Comparison of ENCODE assay signal across 16 cellular contexts in the genomic region with DNA sequence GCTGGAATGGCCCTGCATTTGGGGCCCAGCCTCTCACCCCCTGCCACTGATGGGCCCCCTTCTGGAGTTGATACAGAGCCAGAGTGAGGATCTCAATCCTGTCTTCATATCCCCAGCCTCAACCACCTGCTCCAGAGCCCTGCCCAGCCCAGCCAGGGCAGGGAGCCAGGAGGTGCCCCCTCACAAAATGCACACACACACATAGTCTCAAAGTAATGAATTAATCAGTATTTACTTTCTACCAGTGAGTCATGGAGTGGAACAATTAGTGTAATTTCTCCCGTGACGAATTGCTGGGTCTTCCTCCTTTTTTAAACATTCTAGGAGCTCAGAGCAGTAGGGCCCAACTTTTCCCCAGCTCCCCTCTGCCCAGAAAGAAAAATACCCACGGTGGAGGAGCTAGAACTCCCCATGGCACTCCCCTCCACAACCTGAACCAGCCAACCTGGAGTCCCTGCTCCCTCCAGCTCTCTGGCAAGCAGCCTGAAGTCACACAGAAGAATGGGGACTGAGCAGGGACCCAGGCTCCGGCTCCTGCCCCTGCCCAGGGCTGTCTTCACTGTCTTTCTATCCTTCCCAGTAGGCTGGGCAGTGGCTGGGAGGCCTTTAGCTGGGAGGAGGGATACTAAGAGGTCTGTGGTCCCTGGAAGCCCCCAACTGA. TPM values are rescaled to one million over a fixed set of nuclear protein-coding genes. Genes with fewer than 3 reads are reported as not detected.
DNase-seq lines count a peak whose midpoint lies in the region; ATAC-seq and TF ChIP-seq lines count a peak whose summit lies in the region.
"Had no signal": no experiment of that assay in that cellular context is flagged by ENCODE, and none has a peak within 500 bp of the region (broad histone marks: within the 10 kb centered on the region; RNA-seq: fewer than 3 reads in every experiment).

No MANE protein-coding gene starts in this region.

- no peak overlapping the region for H3K27ac ChIP-seq in psoas muscle
- H3K27ac ChIP-seq: prostate gland had no signal

- no peak for TF ChIP-seq CTCF in Calu3 (IDR thresholded peaks at IDR 0.05; ENCODE audit: unreplicated experiment)
- TF ChIP-seq CTCF in MCF 10A (IDR thresholded peaks at IDR 0.05; ENCODE audit: unreplicated experiment), result no peak
- no peak for TF ChIP-seq CTCF in GM13976 (IDR thresholded peaks at IDR 0.05; ENCODE audit: borderline replicate concordance, control extremely low read depth, extremely low read depth, insufficient read depth, missing control alignments)
- TF ChIP-seq CTCF in psoas muscle (IDR thresholded peaks at IDR 0.05), result no peak

- H3K4me3 Mint-ChIP-seq in Calu3 (ENCODE audit: low read depth, unreplicated experiment) (no peak overlapping the region), MCF 10A (ENCODE audit: unreplicated experiment) (no peak overlapping the region)
- H3K4me3 Mint-ChIP-seq: activated CD8-positive, alpha-beta T cell treated with anti-CD3 and anti-CD28 coated beads, Interleukin-2, amount 10 ng/mL, durations not matched to agents 7 days and 5 days had no signal

- intact Hi-C loops in Calu3 (cut with micrococcal nuclease; ENCODE audit: unreplicated experiment) (no loop called here), MCF 10A (cut with micrococcal nuclease) (no loop called here), psoas muscle (cut with DNase I) (no loop called here)

- H3K27ac Mint-ChIP-seq in Calu3 (ENCODE audit: unreplicated experiment) (peak overlapping the region; percentile 24), MCF 10A (ENCODE audit: low read depth, unreplicated experiment) (peak overlapping the region; percentile 87)
- H3K27ac Mint-ChIP-seq: activated CD8-positive, alpha-beta T cell treated with anti-CD3 and anti-CD28 coated beads, Interleukin-2, amount 10 ng/mL, durations not matched to agents 7 days and 5 days had no signal

- in situ Hi-C loops in GM13976 (cut with MboI; ENCODE audit: low sequenced_read_pairs, unreplicated experiment), result no loop called here

- H3K9me3 Mint-ChIP-seq in Calu3 (ENCODE audit: low read depth, unreplicated experiment) (no peaks in the 10 kb centered on the region), MCF 10A (ENCODE audit: unreplicated experiment) (no peaks in the 10 kb centered on the region)

- CTCF ChIA-PET in Calu3 (lab: Charles Lee), result interaction anchor here (0.9 kb wide), 2 partner anchors 13 to 30 kb away, joined by 3 read pairs; no protein-coding TSS in a partner anchor
- CTCF ChIA-PET in MCF 10A (lab: Yijun Ruan, JAX), result no interaction called here

- WGBS in psoas muscle, 3 donors, result 51 to 66% (median 62%) methylated on average over 4 of the region's 4 CpGs

- no peak for ATAC-seq in HG03520 (IDR thresholded peaks at IDR 0.05; ENCODE audit: unreplicated experiment)
- no peak for ATAC-seq in GM19351 (IDR thresholded peaks at IDR 0.05; ENCODE audit: unreplicated experiment)
- no peak for ATAC-seq in psoas muscle
- ATAC-seq: activated CD8-positive, alpha-beta T cell treated with anti-CD3 and anti-CD28 coated beads, Interleukin-2, amount 10 ng/mL, durations not matched to agents 7 days and 5 days; HepG2; stimulated activated naive CD8-positive, alpha-beta T cell treated with anti-CD3 and anti-CD28 coated beads, Interleukin-15, Interleukin-2, amounts not matched to agents 100 U/mL and 50 U/mL, for 24 hours had no signal

- POLR2A ChIA-PET in MCF 10A (lab: Yijun Ruan, JAX), result no interaction called here

- DNase-seq in Calu3 (no peak), NCI-H1694 treated with DMSO at 0.1 percent for 48 hours (lab: John Stamatoyannopoulos, UW) (peak; percentile 9), MCF 10A (ENCODE audit: unreplicated experiment) (peak; percentile 35), midbrain (lab: John Stamatoyannopoulos, UW) (peak; percentile 28), GM13976 (ENCODE audit: low spot score) (no peak), psoas muscle (no peak)
- DNase-seq: activated CD8-positive, alpha-beta T cell treated with anti-CD3 and anti-CD28 coated beads, Interleukin-2, amount 10 ng/mL, durations not matched to agents 7 days and 5 days; activated gamma-delta T cell; BE2C; GF-D8; stimulated activated CD4-positive, alpha-beta T cell treated with anti-CD3 and anti-CD28 coated beads, Interleukin-4, amount 100 ng/mL, for 1 hour; stimulated activated naive CD8-positive, alpha-beta T cell treated with anti-CD3 and anti-CD28 coated beads, Interleukin-15, Interleukin-2, amounts not matched to agents 100 U/mL and 50 U/mL, for 24 hours had no signal

- BruUV-seq in Calu3 (replicated peaks; lab: Mats Ljungman, UMichigan) (no TSS peak), MCF 10A (replicated peaks; lab: Mats Ljungman, UMichigan) (no TSS peak)

- H3K27me3 ChIP-seq in psoas muscle (ENCODE audit: insufficient read depth in 3 of 3, low read length in 2 of 3), result peaks cover 0 to 13% (median 0%) of the 10 kb centered on the region in 3 donors
- H3K27me3 ChIP-seq: BE2C had no signal

- H3K36me3 Mint-ChIP-seq in Calu3 (ENCODE audit: insufficient read depth, unreplicated experiment), result no peaks in the 10 kb centered on the region
- peaks cover 7% of the 10 kb centered on the region for H3K36me3 Mint-ChIP-seq in MCF 10A (ENCODE audit: insufficient read depth, unreplicated experiment)

- H3K4me1 Mint-ChIP-seq in Calu3 (ENCODE audit: low read depth, unreplicated experiment) (peaks cover 12% of the 10 kb centered on the region), MCF 10A (ENCODE audit: insufficient read depth, unreplicated experiment) (peaks cover 25% of the 10 kb centered on the region)

- H3K4me3 ChIP-seq in psoas muscle, result no peak overlapping the region
- H3K4me3 ChIP-seq: prostate gland had no signal

- H3K4me1 ChIP-seq in psoas muscle, result no peaks in the 10 kb centered on the region
- H3K4me1 ChIP-seq: BE2C had no signal

- H3K27me3 Mint-ChIP-seq in Calu3 (ENCODE audit: unreplicated experiment), result no peaks in the 10 kb centered on the region
- H3K27me3 Mint-ChIP-seq in MCF 10A (ENCODE audit: insufficient read depth, unreplicated experiment), result no peaks in the 10 kb centered on the region

- no peaks in the 10 kb centered on the region for H3K36me3 ChIP-seq in psoas muscle (ENCODE audit: insufficient read depth in 1 of 2, low read depth in 1 of 2)
- H3K36me3 ChIP-seq: BE2C, prostate gland had no signal

- H3K9me3 ChIP-seq in psoas muscle, result no peaks in the 10 kb centered on the region
- H3K9me3 ChIP-seq: BE2C, prostate gland had no signal

RNA-seq across cellular contexts. Expression of a gene that starts 29.3 kb away (rescaled TPM):
- 15.0 and 20.5 TPM in 2 replicates for total RNA-seq in Calu3 (2022)
- total RNA-seq in MCF 10A (2022), result 21.7 and 25.5 TPM in 2 replicates
- 10 to 100 TPM in 2 of 4 donors, 1 to 10 TPM in 2; 6.8 to 11.6 (median 10.1) TPM for total RNA-seq in psoas muscle
- polyA plus RNA-seq in psoas muscle, result 1 to 10 TPM; 3.3 to 4.8 (median 4.5) TPM
- total RNA-seq: activated CD8-positive, alpha-beta T cell treated with anti-CD3 and anti-CD28 coated beads, Interleukin-2, amount 10 ng/mL, durations not matched to agents 7 days and 5 days had no signal

Comparison
In these comparisons a context has a peak if more than half of its experiments do, and no peak if none do; other contexts are left out.
1. DNase-seq: peak in NCI-H1694 treated with DMSO at 0.1 percent for 48 hours (single experiment), MCF 10A (single experiment) and midbrain (single experiment); none in Calu3 (single experiment), GM13976 (single experiment) and psoas muscle (0 of 2).